In genomic region chr16:1068451-1068850, GRCh38 we compare ENCODE assay signal across 22 cellular contexts. TPM values are rescaled to one million over a fixed set of nuclear protein-coding genes. Genes with fewer than 3 reads are reported as not detected.
"Had no signal": no experiment of that assay in that cellular context is flagged by ENCODE, and none has a peak within 500 bp of the region (broad histone marks: within the 10 kb centered on the region; RNA-seq: fewer than 3 reads in every experiment).

No MANE protein-coding gene starts in this region.

- DNase-seq: cortex of kidney; dorsolateral prefrontal cortex; effector CD8-positive, alpha-beta T cell; foreskin melanocyte; kidney; left cardiac atrium; left ventricle myocardium inferior; naive B cell; psoas muscle; retina; sigmoid colon; small intestine; stimulated activated CD4-positive, alpha-beta T cell treated with anti-CD3 and anti-CD28 coated beads, Interleukin-12 subunit alpha, Interleukin-12 subunit beta, amount 100 ng/mL, for 4 hours; stimulated activated naive CD4-positive, alpha-beta T cell treated with Interleukin-2 at 50 U/mL for 16 hours; trophoblast cell had no signal

- H3K9me3 Mint-ChIP-seq: nephron had no signal

- H3K27ac ChIP-seq: dorsolateral prefrontal cortex, hepatocyte, left ventricle myocardium inferior, psoas muscle, sigmoid colon had no signal

- H3K4me2 ChIP-seq: hepatocyte had no signal

- H3K4me3 Mint-ChIP-seq: naive B cell, nephron had no signal

- H3K4me1 ChIP-seq: psoas muscle, sigmoid colon had no signal

- H2AFZ ChIP-seq: hepatocyte had no signal

- H3K36me3 Mint-ChIP-seq: naive B cell had no signal

- H3K4me1 Mint-ChIP-seq: nephron had no signal

- H3K36me3 ChIP-seq: left ventricle myocardium inferior, sigmoid colon had no signal

- H3K27ac Mint-ChIP-seq: naive B cell, nephron had no signal

- H3K4me3 ChIP-seq: dorsolateral prefrontal cortex, hepatocyte, left ventricle myocardium inferior, psoas muscle, sigmoid colon had no signal

- H3K9me3 ChIP-seq: left ventricle myocardium inferior, psoas muscle, sigmoid colon had no signal

RNA-seq across cellular contexts. Expression of gene SSTR5, which starts 4.1 kb away (rescaled TPM):
- total RNA-seq: sigmoid colon had no signal
- polyA plus RNA-seq: thymus had no signal

RNA-seq across cellular contexts. Expression of gene C1QTNF8, which starts 27.6 kb away (rescaled TPM):
- total RNA-seq: hepatocyte, kidney, left cardiac atrium, left ventricle myocardium inferior, lung microvascular endothelial cell, omental fat pad, psoas muscle, sigmoid colon, urinary bladder had no signal
- polyA plus RNA-seq: esophagus, hepatocyte, psoas muscle, sigmoid colon, small intestine, urinary bladder had no signal
